Comparison of ENCODE assay signal across 18 cellular contexts in genomic region chr1:57725318-57725717, GRCh38.
DNase-seq lines count a peak whose midpoint lies in the region; ATAC-seq, FAIRE-seq and TF ChIP-seq lines count a peak whose summit lies in the region.
"Had no signal": no experiment of that assay in that cellular context is flagged by ENCODE, and none has a peak within 500 bp of the region (broad histone marks: within the 10 kb centered on the region; RNA-seq: fewer than 3 reads in every experiment).

No MANE protein-coding gene starts in this region.

- no peaks in the 10 kb centered on the region for H3K79me2 ChIP-seq in GM23338 (replicated peaks; ENCODE audit: insufficient read depth)
- H3K79me2 ChIP-seq in H1 (ENCODE audit: control insufficient read depth in 1 of 2, insufficient read depth in 2 of 2, low read length in 2 of 2): no peaks in the 10 kb centered on the region
- H3K79me2 ChIP-seq in osteoblast (ENCODE audit: insufficient read depth, low read length): no peaks in the 10 kb centered on the region

- no peak overlapping the region for H2BK120ac ChIP-seq in H1 (replicated peaks; ENCODE audit: low read depth, low read length)

- H3K9me3 ChIP-seq in A673 (ENCODE audit: low read depth, low read length, poor library complexity, severe bottlenecking) (no peaks in the 10 kb centered on the region), H1 (ENCODE audit: insufficient read depth in 2 of 2, low read depth in 1 of 2, low read length in 1 of 2) (no peaks in the 10 kb centered on the region), osteoblast (ENCODE audit: low read depth, low read length) (no peaks in the 10 kb centered on the region)
- H3K9me3 ChIP-seq: Caco-2, HAP-1 had no signal

- POLR2A ChIA-PET in A673 (lab: Charles Lee; ENCODE audit: low non-redundant PET): no interaction called here
- POLR2A ChIA-PET in H1 (lab: Charles Lee; ENCODE audit: partially characterized antibody): interaction anchor here (1.1 to 1.4 kb wide), 2 partner anchors 10 to 12 kb away, joined by 3 read pairs; no protein-coding TSS in a partner anchor
- POLR2A ChIA-PET in activated CD4-positive, alpha-beta memory T cell treated with anti-CD3 and anti-CD28 coated beads, Interleukin-2, amount 10 ng/mL, durations not matched to agents 7 days and 5 days (lab: Charles Lee): no interaction called here

- no peak overlapping the region for H2AFZ ChIP-seq in GM23338
- H2AFZ ChIP-seq in H1 (ENCODE audit: low read length): no peak overlapping the region
- no peak overlapping the region for H2AFZ ChIP-seq in osteoblast (ENCODE audit: low read length)

- TF ChIP-seq CTCF in A673 (conservative IDR thresholded peaks at IDR 0.05; ENCODE audit: low read depth, low read length): no peak
- TF ChIP-seq CTCF in GM23338 (conservative IDR thresholded peaks at IDR 0.05; ENCODE audit: low read depth in 2 of 2): no peak
- no peak for TF ChIP-seq CTCF in H1 (IDR thresholded peaks at IDR 0.05; ENCODE audit: control extremely low read depth in 1 of 3, insufficient read depth in 1 of 3, low read depth in 1 of 3, low read length in 3 of 3)
- TF ChIP-seq CTCF in osteoblast (IDR thresholded peaks at IDR 0.05; ENCODE audit: extremely low read depth, low read depth, low read length): no peak

- no peak overlapping the region for H3K56ac ChIP-seq in H1 (replicated peaks; ENCODE audit: insufficient read length, low read depth, low read length)

- no peaks in the 10 kb centered on the region for H3K9me3 Mint-ChIP-seq in GM23338
- H3K9me3 Mint-ChIP-seq in stimulated activated naive B cell treated with anti-CD40 and anti-IgM and Interleukin-4, amounts not matched to agents 10 μg/mL and 1 μg/mL and 100 μg/mL, for 72 hours: no peaks in the 10 kb centered on the region
- no peaks in the 10 kb centered on the region for H3K9me3 Mint-ChIP-seq in activated CD4-positive, alpha-beta memory T cell treated with anti-CD3 and anti-CD28 coated beads, Interleukin-2, amount 10 ng/mL, durations not matched to agents 7 days and 5 days
- H3K9me3 Mint-ChIP-seq: CD8-positive, alpha-beta T cell had no signal

- H4K8ac ChIP-seq in H1 (ENCODE audit: extremely low read depth, insufficient read depth, low read length): no peak overlapping the region

- peaks cover 26% of the 10 kb centered on the region for H3K4me1 Mint-ChIP-seq in GM23338
- no peaks in the 10 kb centered on the region for H3K4me1 Mint-ChIP-seq in stimulated activated naive B cell treated with anti-CD40 and anti-IgM and Interleukin-4, amounts not matched to agents 10 μg/mL and 1 μg/mL and 100 μg/mL, for 72 hours
- no peaks in the 10 kb centered on the region for H3K4me1 Mint-ChIP-seq in activated CD4-positive, alpha-beta memory T cell treated with anti-CD3 and anti-CD28 coated beads, Interleukin-2, amount 10 ng/mL, durations not matched to agents 7 days and 5 days
- H3K4me1 Mint-ChIP-seq: B cell; CD4-positive, CD25-positive, alpha-beta regulatory T cell had no signal

- no peak overlapping the region for H3K4me3 Mint-ChIP-seq in GM23338
- H3K4me3 Mint-ChIP-seq in stimulated activated naive B cell treated with anti-CD40 and anti-IgM and Interleukin-4, amounts not matched to agents 10 μg/mL and 1 μg/mL and 100 μg/mL, for 72 hours: no peak overlapping the region
- H3K4me3 Mint-ChIP-seq in activated CD4-positive, alpha-beta memory T cell treated with anti-CD3 and anti-CD28 coated beads, Interleukin-2, amount 10 ng/mL, durations not matched to agents 7 days and 5 days: no peak overlapping the region
- H3K4me3 Mint-ChIP-seq: B cell; CD4-positive, CD25-positive, alpha-beta regulatory T cell; CD8-positive, alpha-beta T cell; HFFc6 had no signal

- no peak for TF ChIP-seq RAD21 in H1 (IDR thresholded peaks at IDR 0.05 in 1 of 2, conservative IDR thresholded peaks at IDR 0.05 in 1 of 2; ENCODE audit: low read depth in 2 of 2, low read length in 2 of 2)

- no peak overlapping the region for H3K27ac Mint-ChIP-seq in GM23338
- no peak overlapping the region for H3K27ac Mint-ChIP-seq in stimulated activated naive B cell treated with anti-CD40 and anti-IgM and Interleukin-4, amounts not matched to agents 10 μg/mL and 1 μg/mL and 100 μg/mL, for 72 hours
- H3K27ac Mint-ChIP-seq in activated CD4-positive, alpha-beta memory T cell treated with anti-CD3 and anti-CD28 coated beads, Interleukin-2, amount 10 ng/mL, durations not matched to agents 7 days and 5 days: no peak overlapping the region
- H3K27ac Mint-ChIP-seq: B cell; CD4-positive, CD25-positive, alpha-beta regulatory T cell; CD8-positive, alpha-beta T cell; HFFc6 had no signal

- no peaks in the 10 kb centered on the region for H3K36me3 Mint-ChIP-seq in GM23338 (ENCODE audit: low read depth)
- H3K36me3 Mint-ChIP-seq in stimulated activated naive B cell treated with anti-CD40 and anti-IgM and Interleukin-4, amounts not matched to agents 10 μg/mL and 1 μg/mL and 100 μg/mL, for 72 hours: no peaks in the 10 kb centered on the region
- no peaks in the 10 kb centered on the region for H3K36me3 Mint-ChIP-seq in activated CD4-positive, alpha-beta memory T cell treated with anti-CD3 and anti-CD28 coated beads, Interleukin-2, amount 10 ng/mL, durations not matched to agents 7 days and 5 days (ENCODE audit: low read depth)
- H3K36me3 Mint-ChIP-seq: CD4-positive, CD25-positive, alpha-beta regulatory T cell; CD8-positive, alpha-beta T cell had no signal

- DNase-seq in A673 (ENCODE audit: low spot score): no peak
- peak; percentile 35 for DNase-seq in GM23338 (ENCODE audit: low spot score)
- no peak for DNase-seq in H1 (ENCODE audit: low read depth in 1 of 2, low spot score in 2 of 2)
- peak; percentile 19 for DNase-seq in osteoblast (ENCODE audit: insufficient read length, low spot score, missing footprints)
- no peak for DNase-seq in stimulated activated naive B cell treated with anti-CD40 and anti-IgM and Interleukin-4, amounts not matched to agents 10 μg/mL and 1 μg/mL and 100 μg/mL, for 72 hours
- no peak for DNase-seq in activated CD4-positive, alpha-beta memory T cell treated with anti-CD3 and anti-CD28 coated beads, Interleukin-2, amount 10 ng/mL, durations not matched to agents 7 days and 5 days
- DNase-seq: Caco-2; CD4-positive, CD25-positive, alpha-beta regulatory T cell; CD8-positive, alpha-beta T cell; DMS153; DND-41; HFFc6 had no signal

- peak overlapping the region; percentile 56 for H3K27ac ChIP-seq in A673 (ENCODE audit: low read depth, low read length, poor library complexity, severe bottlenecking)
- no peak overlapping the region for H3K27ac ChIP-seq in GM23338 (ENCODE audit: low read depth)
- no peak overlapping the region for H3K27ac ChIP-seq in H1 (ENCODE audit: low read depth, low read length)
- no peak overlapping the region for H3K27ac ChIP-seq in osteoblast (ENCODE audit: low read depth, low read length)
- H3K27ac ChIP-seq: BLaER1, C4-2B had no signal

- H3K18ac ChIP-seq in H1 (ENCODE audit: extremely low read depth, low read length): no peak overlapping the region

- no peak overlapping the region for H2BK15ac ChIP-seq in H1 (ENCODE audit: low read length)

- no peak overlapping the region for H3K23ac ChIP-seq in H1 (ENCODE audit: insufficient read length)

- peaks cover 35% of the 10 kb centered on the region for H3K4me1 ChIP-seq in A673 (ENCODE audit: insufficient read depth, low read length, poor library complexity, severe bottlenecking)
- H3K4me1 ChIP-seq in GM23338 (ENCODE audit: insufficient read depth): peaks cover 25% of the 10 kb centered on the region
- peaks cover 0 to 10% (median 3%) of the 10 kb centered on the region in 4 experiments; a peak in 3 of 7 replicates for H3K4me1 ChIP-seq in H1 (replicated peaks in 1 of 4; ENCODE audit: control insufficient read depth in 3 of 4, insufficient read depth in 4 of 4, low read length in 3 of 4)
- no peaks in the 10 kb centered on the region for H3K4me1 ChIP-seq in osteoblast (ENCODE audit: insufficient read depth, low read length)
- H3K4me1 ChIP-seq: Caco-2, HAP-1 had no signal

- no peak for TF ChIP-seq POLR2A in H1 (IDR thresholded peaks at IDR 0.05; ENCODE audit: control extremely low read depth in 1 of 2, low read depth in 2 of 2, low read length in 2 of 2)

- 58% methylated on average over 4 of the region's 4 CpGs; no CpG with 5 or more reads in 1 of the 2 experiments for WGBS in H1 (ENCODE audit: extremely low coverage in 1 of 2, insufficient coverage in 1 of 2, insufficient read length in 1 of 2, insufficient replicate concordance in 2 of 2, low coverage in 1 of 2, low lambda C conversion rate in 2 of 2, missing lambda C conversion rate in 1 of 2), 2 experiments

- no peak overlapping the region for H4K91ac ChIP-seq in H1 (replicated peaks; ENCODE audit: insufficient read length, low read length)

- H3K4me3 ChIP-seq in A673 (ENCODE audit: low read depth, low read length, poor library complexity, severe bottlenecking): no peak overlapping the region
- no peak overlapping the region for H3K4me3 ChIP-seq in GM23338
- no peak overlapping the region for H3K4me3 ChIP-seq in H1 (ENCODE audit: extremely low read depth in 1 of 4, insufficient read depth in 2 of 4, low read depth in 3 of 4, low read length in 4 of 4)
- H3K4me3 ChIP-seq in osteoblast (ENCODE audit: insufficient read depth, low read length): no peak overlapping the region
- H3K4me3 ChIP-seq: BLaER1, HAP-1 had no signal

- no peaks in the 10 kb centered on the region for H3F3A ChIP-seq in GM23338 (replicated peaks; ENCODE audit: low read depth)

- H2AK5ac ChIP-seq in H1 (ENCODE audit: low read depth, low read length): no peak overlapping the region

- H3K4me2 ChIP-seq in GM23338: peak overlapping the region; percentile 49; the same call in 1 of the 2 replicates
- peak overlapping the region; percentile 5 to 35; a peak in 3 of 4 replicates for H3K4me2 ChIP-seq in H1 (ENCODE audit: insufficient read depth in 1 of 2, low read depth in 2 of 2, low read length in 2 of 2)
- H3K4me2 ChIP-seq in osteoblast (ENCODE audit: insufficient read depth, low read length): no peak overlapping the region

- no peak for TF ChIP-seq EP300 in H1 (IDR thresholded peaks at IDR 0.05; ENCODE audit: borderline replicate concordance in 1 of 2, low read depth in 2 of 2, low read length in 2 of 2)

- no peaks in the 10 kb centered on the region; the same call in 1 of the 2 replicates for H3K23me2 ChIP-seq in H1 (ENCODE audit: low read depth, low read length)

- intact Hi-C loops in A673 (cut with micrococcal nuclease; ENCODE audit: unreplicated experiment): no loop called here

- peaks cover 3% of the 10 kb centered on the region for H3K27me3 Mint-ChIP-seq in GM23338 (ENCODE audit: insufficient read depth, low read depth, poor library complexity)
- no peaks in the 10 kb centered on the region for H3K27me3 Mint-ChIP-seq in stimulated activated naive B cell treated with anti-CD40 and anti-IgM and Interleukin-4, amounts not matched to agents 10 μg/mL and 1 μg/mL and 100 μg/mL, for 72 hours
- H3K27me3 Mint-ChIP-seq in activated CD4-positive, alpha-beta memory T cell treated with anti-CD3 and anti-CD28 coated beads, Interleukin-2, amount 10 ng/mL, durations not matched to agents 7 days and 5 days: no peaks in the 10 kb centered on the region
- H3K27me3 Mint-ChIP-seq: B cell; CD4-positive, CD25-positive, alpha-beta regulatory T cell had no signal

- no peak overlapping the region for H4K5ac ChIP-seq in H1 (ENCODE audit: insufficient read length, low read depth, low read length)

- peak; percentile 91 for ATAC-seq in GM23338
- no peak for ATAC-seq in stimulated activated naive B cell treated with anti-CD40 and anti-IgM and Interleukin-4, amounts not matched to agents 10 μg/mL and 1 μg/mL and 100 μg/mL, for 72 hours (replicated peaks)
- ATAC-seq: CD8-positive, alpha-beta T cell had no signal

- no peak overlapping the region for H3K9ac ChIP-seq in H1 (replicated peaks in 1 of 4; ENCODE audit: extremely low read depth in 1 of 4, low read depth in 3 of 4, low read length in 3 of 4)
- H3K9ac ChIP-seq: BLaER1 had no signal

- no peak overlapping the region for H2BK12ac ChIP-seq in H1 (ENCODE audit: low read depth, low read length)

- H3K36me3 ChIP-seq in A673 (ENCODE audit: insufficient read depth, low read length, poor library complexity, severe bottlenecking) (no peaks in the 10 kb centered on the region), GM23338 (ENCODE audit: insufficient read depth) (no peaks in the 10 kb centered on the region), H1 (ENCODE audit: control insufficient read depth in 2 of 4, insufficient read depth in 4 of 4, low read length in 3 of 4) (no peaks in the 10 kb centered on the region), osteoblast (ENCODE audit: insufficient read depth, low read length) (no peaks in the 10 kb centered on the region)
- H3K36me3 ChIP-seq: BLaER1, HAP-1 had no signal

- H2BK5ac ChIP-seq in H1 (ENCODE audit: low read depth, low read length): no peak overlapping the region

- FAIRE-seq in H1 (lab: Jason Lieb, UNC): peak; percentile 94
- FAIRE-seq: G401.6, GM12892 had no signal

- H2BK20ac ChIP-seq in H1 (ENCODE audit: low read length): no peak overlapping the region

- no peaks in the 10 kb centered on the region for H4K20me1 ChIP-seq in GM23338 (replicated peaks; ENCODE audit: insufficient read depth)
- H4K20me1 ChIP-seq in H1 (replicated peaks in 1 of 2; ENCODE audit: control insufficient read depth in 1 of 2, insufficient read depth in 2 of 2, low read length in 2 of 2): no peaks in the 10 kb centered on the region
- H4K20me1 ChIP-seq in osteoblast (ENCODE audit: insufficient read depth, low read length): no peaks in the 10 kb centered on the region
- H4K20me1 ChIP-seq: BLaER1 had no signal

- H3K27me3 ChIP-seq in A673 (replicated peaks; ENCODE audit: insufficient read depth, low read depth, low read length, poor library complexity) (no peaks in the 10 kb centered on the region), GM23338 (ENCODE audit: insufficient read depth) (no peaks in the 10 kb centered on the region), H1 (replicated peaks in 1 of 4; ENCODE audit: control insufficient read depth in 3 of 4, extremely low read depth in 1 of 4, insufficient read depth in 3 of 4, low read length in 3 of 4) (no peaks in the 10 kb centered on the region), osteoblast (ENCODE audit: insufficient read depth, low read length) (no peaks in the 10 kb centered on the region)
- H3K27me3 ChIP-seq: BLaER1 had no signal

- H3K9me2 ChIP-seq in GM23338 (ENCODE audit: insufficient read depth): no peaks in the 10 kb centered on the region

- H3K14ac ChIP-seq in H1 (ENCODE audit: insufficient read length): no peak overlapping the region

- H3K4ac ChIP-seq in H1 (replicated peaks; ENCODE audit: insufficient read length, low read depth, low read length): no peak overlapping the region

- H3K79me1 ChIP-seq in H1 (ENCODE audit: low read depth, low read length): no peaks in the 10 kb centered on the region

- CTCF ChIA-PET in A673 (lab: Charles Lee) (interaction anchor here (0.5 kb wide), 1 partner anchor 28 kb away, joined by 4 read pairs; no protein-coding TSS in a partner anchor), H1 (lab: Charles Lee; ENCODE audit: partially characterized antibody) (interaction anchor here (0.5 to 1.6 kb wide), 7 partner anchors 9 to 301 kb away, joined by 3 to 5 read pairs (median 3); no protein-coding TSS in a partner anchor)
- CTCF ChIA-PET in activated CD4-positive, alpha-beta memory T cell treated with anti-CD3 and anti-CD28 coated beads, Interleukin-2, amount 10 ng/mL, durations not matched to agents 7 days and 5 days (lab: Charles Lee): no interaction called here

- no TSS peak for BruUV-seq in A673 (replicated peaks; lab: Mats Ljungman, UMichigan)

Comparison
In these comparisons a context has a peak if more than half of its experiments do, and no peak if none do; other contexts are left out.
1. DNase-seq: peak in GM23338 (single experiment) and osteoblast (single experiment); none in A673 (single experiment), H1 (0 of 2), stimulated activated naive B cell treated with anti-CD40 and anti-IgM and Interleukin-4, amounts not matched to agents 10 μg/mL and 1 μg/mL and 100 μg/mL, for 72 hours (single experiment) and activated CD4-positive, alpha-beta memory T cell treated with anti-CD3 and anti-CD28 coated beads, Interleukin-2, amount 10 ng/mL, durations not matched to agents 7 days and 5 days (single experiment).